8 cellular contexts compared by ENCODE assay signal in the genomic region with DNA sequence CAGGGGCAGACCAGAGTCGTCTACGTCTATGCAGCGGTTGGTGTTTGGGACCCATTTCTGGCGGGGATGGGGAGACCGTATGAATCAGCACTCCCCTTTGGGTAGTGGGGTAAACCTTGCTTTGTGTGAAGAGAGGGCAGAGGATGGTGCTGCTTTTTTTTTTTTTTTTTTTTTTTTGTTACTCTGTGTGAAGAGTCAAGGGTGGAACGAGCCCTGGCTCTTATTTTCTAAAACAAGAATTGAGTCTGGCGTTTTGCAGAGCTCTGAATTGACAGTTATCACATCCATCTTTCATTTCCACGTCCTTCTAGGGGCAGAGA. TPM values are rescaled to one million over a fixed set of nuclear protein-coding genes. Genes with fewer than 3 reads are reported as not detected.
DNase-seq lines count a peak whose midpoint lies in the region; ATAC-seq and TF ChIP-seq lines count a peak whose summit lies in the region.

No MANE protein-coding gene starts in this region.

- ATAC-seq in left ventricle myocardium superior (no peak), right cardiac atrium (no peak), HG02852 (IDR thresholded peaks at IDR 0.05; ENCODE audit: unreplicated experiment) (no peak)
- ATAC-seq in activated CD4-positive, CD25-positive, alpha-beta regulatory T cell treated with anti-CD3 and anti-CD28 coated beads, Interleukin-2, amount 50 U/mL, for 24 hours, result no peak

- 0% methylated on average over 8 of the region's 8 CpGs for WGBS in right cardiac atrium

- H3K4me3 Mint-ChIP-seq in activated CD4-positive, alpha-beta memory T cell treated with anti-CD3 and anti-CD28 coated beads, Interleukin-2, amount 10 ng/mL, durations not matched to agents 7 days and 5 days, result peak overlapping the region; percentile 97

- H3K36me3 ChIP-seq in cardiac muscle cell, result no peaks in the 10 kb centered on the region

- no peaks in the 10 kb centered on the region for H3K9me3 Mint-ChIP-seq in activated CD4-positive, alpha-beta memory T cell treated with anti-CD3 and anti-CD28 coated beads, Interleukin-2, amount 10 ng/mL, durations not matched to agents 7 days and 5 days

- peak overlapping the region; percentile 94 for H3K4me3 ChIP-seq in cardiac muscle cell
- H3K4me3 ChIP-seq in right cardiac atrium (ENCODE audit: low read length), result peak overlapping the region; percentile 60

- peaks cover 58% of the 10 kb centered on the region for H3K4me1 Mint-ChIP-seq in activated CD4-positive, alpha-beta memory T cell treated with anti-CD3 and anti-CD28 coated beads, Interleukin-2, amount 10 ng/mL, durations not matched to agents 7 days and 5 days

- peak overlapping the region; percentile 96 for H3K27ac ChIP-seq in cardiac muscle cell
- H3K27ac ChIP-seq in right cardiac atrium (ENCODE audit: low read length), result peak overlapping the region; percentile 83

- no peaks in the 10 kb centered on the region for H3K27me3 ChIP-seq in cardiac muscle cell
- H3K27me3 ChIP-seq in right cardiac atrium (ENCODE audit: control insufficient read depth, insufficient read depth), result no peaks in the 10 kb centered on the region

- intact Hi-C loops in left ventricle myocardium superior (cut with micrococcal nuclease) (no loop called here), right cardiac atrium (cut with DNase I) (no loop called here)

- CTCF ChIA-PET in activated CD4-positive, alpha-beta memory T cell treated with anti-CD3 and anti-CD28 coated beads, Interleukin-2, amount 10 ng/mL, durations not matched to agents 7 days and 5 days (lab: Charles Lee), result interaction anchor here (0.7 to 1.5 kb wide), 6 partner anchors 34 to 225 kb away, joined by 3 to 5 read pairs (median 3); no protein-coding TSS in a partner anchor

- H3K4me1 ChIP-seq in cardiac muscle cell (ENCODE audit: low read depth) (peaks cover 25% of the 10 kb centered on the region), right cardiac atrium (ENCODE audit: control insufficient read depth, insufficient read depth, low read length) (peaks cover 6% of the 10 kb centered on the region)

- H3K27me3 Mint-ChIP-seq in activated CD4-positive, alpha-beta memory T cell treated with anti-CD3 and anti-CD28 coated beads, Interleukin-2, amount 10 ng/mL, durations not matched to agents 7 days and 5 days, result no peaks in the 10 kb centered on the region

- no peak for TF ChIP-seq CTCF in cardiac muscle cell (IDR thresholded peaks at IDR 0.05; ENCODE audit: low read depth, low read length)

- peaks cover 6% of the 10 kb centered on the region for H3K36me3 Mint-ChIP-seq in activated CD4-positive, alpha-beta memory T cell treated with anti-CD3 and anti-CD28 coated beads, Interleukin-2, amount 10 ng/mL, durations not matched to agents 7 days and 5 days (ENCODE audit: low read depth)

- H3K27ac Mint-ChIP-seq in activated CD4-positive, alpha-beta memory T cell treated with anti-CD3 and anti-CD28 coated beads, Interleukin-2, amount 10 ng/mL, durations not matched to agents 7 days and 5 days, result peak overlapping the region; percentile 87

- POLR2A ChIA-PET in activated CD4-positive, alpha-beta memory T cell treated with anti-CD3 and anti-CD28 coated beads, Interleukin-2, amount 10 ng/mL, durations not matched to agents 7 days and 5 days (lab: Charles Lee), result interaction anchor here (0.7 to 2.9 kb wide), 12 partner anchors 14 to 437 kb away, joined by 3 to 14 read pairs (median 4); partner anchors contain the start of gene FRYL

- no peaks in the 10 kb centered on the region for H3K9me3 ChIP-seq in cardiac muscle cell (ENCODE audit: low read depth)
- no peaks in the 10 kb centered on the region for H3K9me3 ChIP-seq in right cardiac atrium (ENCODE audit: control insufficient read depth, low read length)

- DNase-seq in cardiac muscle cell (ENCODE audit: low read depth in 1 of 2, low spot score in 1 of 2) (no peak), left ventricle myocardium superior (no peak), right cardiac atrium (no peak)
- DNase-seq in activated CD4-positive, alpha-beta memory T cell treated with anti-CD3 and anti-CD28 coated beads, Interleukin-2, amount 10 ng/mL, durations not matched to agents 7 days and 5 days, result no peak
- peak; percentile 2 to 7 for DNase-seq in stimulated activated CD8-positive, alpha-beta memory T cell treated with anti-CD3 and anti-CD28 coated beads, Interleukin-7, amount 100 ng/mL, for 4 hours (ENCODE audit: low read depth in 2 of 2)
- no peak for DNase-seq in activated CD4-positive, CD25-positive, alpha-beta regulatory T cell treated with anti-CD3 and anti-CD28 coated beads, Interleukin-2, amount 50 U/mL, for 72 hours

RNA-seq across cellular contexts. Expression of gene SLAIN2, which starts 1.2 kb away (rescaled TPM):
- total RNA-seq in cardiac muscle cell, result 22.4 and 92.5 TPM in 2 replicates
- 23.8 and 28.4 TPM in 2 replicates for polyA plus RNA-seq in cardiac muscle cell
- 122 TPM for total RNA-seq in left ventricle myocardium superior
- 10 to 100 TPM; 62.4 to 66.2 TPM for total RNA-seq in activated CD4-positive, alpha-beta memory T cell treated with anti-CD3 and anti-CD28 coated beads, Interleukin-2, amount 10 ng/mL, durations not matched to agents 7 days and 5 days
- 100 to 1,000 TPM; 119 to 123 (median 120) TPM for total RNA-seq in right cardiac atrium
- polyA plus RNA-seq in right cardiac atrium, result 46.1 TPM

Comparison
In these comparisons a context has a peak if more than half of its experiments do, and no peak if none do; other contexts are left out.
1. DNase-seq: peak in stimulated activated CD8-positive, alpha-beta memory T cell treated with anti-CD3 and anti-CD28 coated beads, Interleukin-7, amount 100 ng/mL, for 4 hours (2 of 2); none in cardiac muscle cell (0 of 2), left ventricle myocardium superior (single experiment), activated CD4-positive, alpha-beta memory T cell treated with anti-CD3 and anti-CD28 coated beads, Interleukin-2, amount 10 ng/mL, durations not matched to agents 7 days and 5 days (single experiment), right cardiac atrium (0 of 3) and activated CD4-positive, CD25-positive, alpha-beta regulatory T cell treated with anti-CD3 and anti-CD28 coated beads, Interleukin-2, amount 50 U/mL, for 72 hours (single experiment).